8 cellular contexts compared by ENCODE assay signal in the genomic region with DNA sequence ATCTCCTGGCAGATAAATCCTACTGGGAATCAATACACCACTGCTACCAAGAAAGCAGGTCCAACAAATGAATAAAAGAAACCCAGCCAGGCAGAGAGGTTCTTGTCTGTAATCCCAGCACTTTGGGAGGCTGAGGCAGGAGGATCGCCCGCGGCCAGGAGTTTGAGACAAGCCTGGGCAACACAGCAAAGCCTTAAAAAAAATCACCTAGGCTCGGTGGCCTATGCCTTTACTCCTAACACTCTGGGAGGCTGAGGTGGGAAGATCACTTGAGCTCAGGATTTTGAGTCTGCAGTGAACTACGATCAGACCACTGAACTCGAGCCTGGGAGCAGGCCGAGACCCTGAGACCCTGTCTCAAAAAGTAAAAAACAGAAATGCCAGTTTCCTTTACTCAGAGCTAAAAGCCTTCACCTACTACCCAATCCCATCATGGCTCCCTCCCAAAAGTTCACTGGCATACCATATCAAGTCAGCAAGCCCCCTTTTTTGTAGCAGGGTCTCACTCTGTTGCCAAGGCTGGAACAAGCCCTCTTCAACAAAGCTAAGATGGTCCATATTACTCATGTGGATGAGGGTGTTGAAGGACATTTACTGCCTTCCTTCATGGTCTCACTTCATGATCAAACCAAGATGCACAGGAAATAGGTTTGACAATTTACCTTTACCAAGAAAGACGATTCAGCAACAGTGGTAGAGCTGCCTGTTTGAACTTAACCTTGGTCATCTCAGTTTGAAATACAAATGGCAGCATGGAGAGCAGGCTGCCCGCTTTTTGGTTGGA. TPM values are rescaled to one million over a fixed set of nuclear protein-coding genes. Genes with fewer than 3 reads are reported as not detected.
DNase-seq lines count a peak whose midpoint lies in the region; ATAC-seq, FAIRE-seq and TF ChIP-seq lines count a peak whose summit lies in the region.

No MANE protein-coding gene starts in this region.

- TF ChIP-seq CTCF in right atrium auricular region (IDR thresholded peaks at IDR 0.05) (no peak), HepG2 (CRISPR knock-in tag; IDR thresholded peaks at IDR 0.05) (no peak)

- H3K4me3 ChIP-seq in right atrium auricular region (no peak overlapping the region), HepG2 (replicated peaks in 1 of 3; ENCODE audit: insufficient read depth in 1 of 3, low read depth in 2 of 3, low read length in 3 of 3) (peak overlapping the region; percentile 89 to 95 (median 89))

- POLR2A ChIA-PET in HepG2 (lab: Yijun Ruan, JAX): interaction anchor here (0.8 to 3.2 kb wide), 6 partner anchors 19 to 394 kb away, joined by 3 to 17 read pairs (median 4); a partner anchor contains a TSS

- intact Hi-C loops in cardiac septum (cut with DNase I) (no loop called here), HepG2 (cut with micrococcal nuclease; ENCODE audit: unreplicated experiment) (loop anchor here (10.0 kb wide), 1 partner anchor 311 kb away; no protein-coding TSS in a partner anchor)

- H3K36me3 ChIP-seq in right atrium auricular region (no peaks in the 10 kb centered on the region), HepG2 (replicated peaks in 1 of 2; ENCODE audit: control insufficient read depth in 1 of 2, insufficient read depth in 2 of 2, low read length in 2 of 2) (peaks cover 1 to 8% of the 10 kb centered on the region in 2 experiments; a peak in 4 of 5 replicates)

- no peak for TF ChIP-seq EP300 in HepG2 (IDR thresholded peaks at IDR 0.05; ENCODE audit: low read depth in 2 of 2, low read length in 2 of 2)
- TF ChIP-seq EP300 in HepG2 (CRISPR knock-in tag; IDR thresholded peaks at IDR 0.05; ENCODE audit: borderline replicate concordance): no peak

- peak overlapping the region; percentile 95 for H3K4me2 ChIP-seq in HepG2 (ENCODE audit: low read depth, low read length)

- H3K27ac ChIP-seq in right atrium auricular region (peak overlapping the region; percentile 23 to 33), HepG2 (ENCODE audit: extremely low read length, insufficient read depth, low read length) (peak overlapping the region; percentile 97)

- H3K27me3 ChIP-seq in right atrium auricular region (no peaks in the 10 kb centered on the region), HepG2 (ENCODE audit: control insufficient read depth in 1 of 2, insufficient read depth in 2 of 2, low read length in 2 of 2) (no peaks in the 10 kb centered on the region; a peak in 1 of 5 replicates)

- in situ Hi-C loops in HepG2 (cut with HindIII; ENCODE audit: extremely low pct_ligation_motif_present, low pct_unique_long_range_greater_than_20kb): no loop called here

- peak overlapping the region; percentile 99 for H3K9ac ChIP-seq in HepG2 (ENCODE audit: insufficient read depth, low read depth, low read length)

- BruUV-seq in HepG2 (replicated peaks; lab: Mats Ljungman, UMichigan): no TSS peak

- ATAC-seq in HepG2 (no peak), GM21825 (IDR thresholded peaks at IDR 0.05; ENCODE audit: unreplicated experiment) (no peak), GM21528 (IDR thresholded peaks at IDR 0.05; ENCODE audit: low FRiP score, unreplicated experiment) (no peak), HG03460 (IDR thresholded peaks at IDR 0.05; ENCODE audit: unreplicated experiment) (no peak)

- no peak for DNase-seq in right atrium auricular region (ENCODE audit: low spot score)
- DNase-seq in cardiac septum (ENCODE audit: low spot score): no peak
- peak; percentile 56 for DNase-seq in activated CD8-positive, alpha-beta memory T cell treated with anti-CD3 and anti-CD28 coated beads, Interleukin-2, amount 50 U/mL, for 48 hours
- DNase-seq in HepG2 (ENCODE audit: low spot score): no peak
- no peak for DNase-seq in kidney glomerular epithelial cell (lab: John Stamatoyannopoulos, UW)

- peaks cover 90% of the 10 kb centered on the region for H4K20me1 ChIP-seq in HepG2 (ENCODE audit: insufficient read depth, low read length)

- CTCF ChIA-PET in HepG2 (lab: Yijun Ruan, JAX; ENCODE audit: low intra/inter-chr PET ratio, low total read pairs): no interaction called here

- no peak overlapping the region for H2AFZ ChIP-seq in HepG2 (ENCODE audit: low read length)

- H3K4me1 ChIP-seq in right atrium auricular region (peaks cover 0 to 83% of the 10 kb centered on the region in 2 donors), HepG2 (ENCODE audit: insufficient read depth, low read length) (peaks cover 74% of the 10 kb centered on the region)

- 32% methylated on average over 9 of the region's 9 CpGs for WGBS in HepG2 (ENCODE audit: low lambda C conversion rate)

- TF ChIP-seq RAD21 in HepG2 (CRISPR knock-in tag; IDR thresholded peaks at IDR 0.05): peak; percentile 36

- H3K79me2 ChIP-seq in HepG2 (ENCODE audit: insufficient read depth, low read length): peaks cover 99% of the 10 kb centered on the region

- peak in 1 of 2 experiments; percentile 69; a peak in 3 of 4 replicates for TF ChIP-seq POLR2A in HepG2 (IDR thresholded peaks at IDR 0.05; ENCODE audit: insufficient read depth in 1 of 2, low read depth in 2 of 2, low read length in 2 of 2)

- H3K9me3 ChIP-seq in right atrium auricular region (no peaks in the 10 kb centered on the region), HepG2 (ENCODE audit: low read length) (no peaks in the 10 kb centered on the region)

- FAIRE-seq in HepG2 (lab: Jason Lieb, UNC): no peak

TF ChIP-seq in HepG2, 621 proteins besides CTCF, POLR2A, EP300 and RAD21 (continues in another document):
- TF ChIP-seq TOPORS (CRISPR knock-in tag; IDR thresholded peaks at IDR 0.05): 0 out of 2 replicates have a peak, but pooled peaks have one; percentile 35
- TF ChIP-seq KDM2A (CRISPR knock-in tag; IDR thresholded peaks at IDR 0.05; ENCODE audit: borderline replicate concordance, low read depth): peak; percentile 34; the same call in 1 of the 2 replicates
- TF ChIP-seq ZFX (CRISPR knock-in tag; IDR thresholded peaks at IDR 0.05; ENCODE audit: low read depth): peak; percentile 31; the same call in 1 of the 2 replicates
- TF ChIP-seq POLR2AphosphoS5 (IDR thresholded peaks at IDR 0.05; ENCODE audit: low read depth, low read length): peak; percentile 20; the same call in 1 of the 2 replicates
- TF ChIP-seq MTF1 (CRISPR knock-in tag; IDR thresholded peaks at IDR 0.05): no peak

RNA-seq across cellular contexts. Expression of a gene that starts 5.3 kb away (rescaled TPM):
- 10 to 100 TPM; 37.3 to 50.3 TPM for total RNA-seq in right atrium auricular region
- 42.1 TPM for total RNA-seq in cardiac septum
- total RNA-seq in HepG2 (2016; rRNA removed; fragmentation: Illumina TruSeq; extraction: Trizol): 1,040 and 1,306 TPM in 2 replicates
- 667 and 747 TPM in 2 replicates for total RNA-seq in HepG2 (2016; cell fraction: cytosol; rRNA removed; fragmentation: Illumina TruSeq; extraction: Trizol; ENCODE audit: low read depth)
- total RNA-seq in HepG2 (2016; cell fraction: insoluble cytoplasmic fraction; rRNA removed; fragmentation: Illumina TruSeq; extraction: Trizol): 1,050 and 1,299 TPM in 2 replicates
- total RNA-seq in HepG2 (2016; cell fraction: membrane; rRNA removed; fragmentation: Illumina TruSeq; extraction: Trizol): 1,275 and 1,485 TPM in 2 replicates
- total RNA-seq in HepG2 (2016; cell fraction: nucleus; rRNA removed; fragmentation: Illumina TruSeq; extraction: Trizol): 908 and 989 TPM in 2 replicates
- polyA plus RNA-seq in HepG2 (2011; rRNA removed): 448 and 664 TPM in 2 replicates
- 385 and 413 TPM in 2 replicates for polyA plus RNA-seq in HepG2 (2011; cell fraction: cytosol; rRNA removed)
- 462 and 532 TPM in 2 replicates for polyA plus RNA-seq in HepG2 (2011; cell fraction: nucleus; rRNA removed)
- 554 and 823 TPM in 2 replicates for polyA plus RNA-seq in HepG2 (2012)
- 567 and 609 TPM in 2 replicates for polyA plus RNA-seq in HepG2 (2016; cell fraction: cytosol; fragmentation: Illumina TruSeq; extraction: Trizol; ENCODE audit: low read depth)
- polyA plus RNA-seq in HepG2 (2016; cell fraction: insoluble cytoplasmic fraction; fragmentation: Illumina TruSeq; extraction: Trizol; ENCODE audit: low read depth): 1,268 and 1,299 TPM in 2 replicates
- polyA plus RNA-seq in HepG2 (2016; cell fraction: membrane; fragmentation: Illumina TruSeq; extraction: Trizol; ENCODE audit: low read depth): 1,062 and 1,196 TPM in 2 replicates
- 1,466 and 1,524 TPM in 2 replicates for polyA plus RNA-seq in HepG2 (2016; cell fraction: nucleus; fragmentation: Illumina TruSeq; extraction: Trizol; ENCODE audit: insufficient read depth, low read depth)
- 79.2 and 575 TPM in 2 replicates for polyA minus RNA-seq in HepG2 (2011; rRNA and poly(A)+ RNA removed; ENCODE audit: low replicate concordance)
- polyA minus RNA-seq in HepG2 (2011; cell fraction: cytosol; rRNA and poly(A)+ RNA removed): 326 and 349 TPM in 2 replicates
- 855 and 898 TPM in 2 replicates for polyA minus RNA-seq in HepG2 (2011; cell fraction: nucleus; rRNA and poly(A)+ RNA removed)

RNA-seq across cellular contexts. Expression of a gene that starts 5.5 kb away (rescaled TPM):
- 1 to 10 TPM; 2.7 to 7.1 TPM for total RNA-seq in right atrium auricular region
- total RNA-seq in cardiac septum: 9.5 TPM
- total RNA-seq in HepG2 (2016; rRNA removed; fragmentation: Illumina TruSeq; extraction: Trizol): 66.6 and 79.5 TPM in 2 replicates
- 15.1 and 18.2 TPM in 2 replicates for total RNA-seq in HepG2 (2016; cell fraction: cytosol; rRNA removed; fragmentation: Illumina TruSeq; extraction: Trizol; ENCODE audit: low read depth)
- 62.8 and 78.1 TPM in 2 replicates for total RNA-seq in HepG2 (2016; cell fraction: insoluble cytoplasmic fraction; rRNA removed; fragmentation: Illumina TruSeq; extraction: Trizol)
- 41.7 and 44.4 TPM in 2 replicates for total RNA-seq in HepG2 (2016; cell fraction: membrane; rRNA removed; fragmentation: Illumina TruSeq; extraction: Trizol)
- 67.8 and 71.1 TPM in 2 replicates for total RNA-seq in HepG2 (2016; cell fraction: nucleus; rRNA removed; fragmentation: Illumina TruSeq; extraction: Trizol)
- polyA plus RNA-seq in HepG2 (2011; rRNA removed): 24.8 and 36.7 TPM in 2 replicates
- polyA plus RNA-seq in HepG2 (2011; cell fraction: cytosol; rRNA removed): 17.2 and 20.9 TPM in 2 replicates
- 18.4 and 19.3 TPM in 2 replicates for polyA plus RNA-seq in HepG2 (2011; cell fraction: nucleus; rRNA removed)
- polyA plus RNA-seq in HepG2 (2012): 31.5 and 47.5 TPM in 2 replicates
- 14.4 and 14.8 TPM in 2 replicates for polyA plus RNA-seq in HepG2 (2016; cell fraction: cytosol; fragmentation: Illumina TruSeq; extraction: Trizol; ENCODE audit: low read depth)
- polyA plus RNA-seq in HepG2 (2016; cell fraction: insoluble cytoplasmic fraction; fragmentation: Illumina TruSeq; extraction: Trizol; ENCODE audit: low read depth): 84.4 and 86.8 TPM in 2 replicates
- 29.4 and 31.2 TPM in 2 replicates for polyA plus RNA-seq in HepG2 (2016; cell fraction: membrane; fragmentation: Illumina TruSeq; extraction: Trizol; ENCODE audit: low read depth)
- 117 TPM in 2 replicates for polyA plus RNA-seq in HepG2 (2016; cell fraction: nucleus; fragmentation: Illumina TruSeq; extraction: Trizol; ENCODE audit: insufficient read depth, low read depth)
- 14.2 and 14.9 TPM in 2 replicates for polyA minus RNA-seq in HepG2 (2011; rRNA and poly(A)+ RNA removed; ENCODE audit: low replicate concordance)
- polyA minus RNA-seq in HepG2 (2011; cell fraction: cytosol; rRNA and poly(A)+ RNA removed): 30.8 and 31.4 TPM in 2 replicates
- 48.9 and 53.8 TPM in 2 replicates for polyA minus RNA-seq in HepG2 (2011; cell fraction: nucleus; rRNA and poly(A)+ RNA removed)

Comparison
In these comparisons a context has a peak if more than half of its experiments do, and no peak if none do; other contexts are left out.
1. H3K4me3 ChIP-seq: peak in HepG2 (3 of 3); none in right atrium auricular region (0 of 2).
2. RNA of a gene that starts 5.3 kb away (total RNA-seq): 667 to 1,485 TPM in HepG2; 37.3 to 50.3 TPM in right atrium auricular region and 42.1 TPM in cardiac septum (single experiment); every median in the first group is over 10 times any median in the second.